25 cellular contexts compared by ENCODE assay signal in genomic region chr10:51288511-51288910, GRCh38.
"Had no signal": no experiment of that assay in that cellular context is flagged by ENCODE, and none has a peak within 500 bp of the region (broad histone marks: within the 10 kb centered on the region; RNA-seq: fewer than 3 reads in every experiment).

No MANE protein-coding gene starts in this region.

- FAIRE-seq: endothelial cell of umbilical vein, islet of Langerhans, keratinocyte had no signal

- H3K4me3 ChIP-seq: coronary artery, dorsolateral prefrontal cortex, esophagus muscularis mucosa, gastrocnemius medialis, heart right ventricle, left lung, lower lobe of right lung, mucosa of descending colon had no signal

- H3K9me3 ChIP-seq: esophagus muscularis mucosa, gastrocnemius medialis, left lung, lower lobe of right lung, mucosa of descending colon had no signal

- H3K36me3 ChIP-seq: esophagus muscularis mucosa, gastrocnemius medialis, heart right ventricle, left lung, lower lobe of right lung had no signal

- H3K4me3 Mint-ChIP-seq: mesothelial cell of epicardium; naive B cell; naive thymus-derived CD8-positive, alpha-beta T cell had no signal

- H3K4me1 Mint-ChIP-seq: naive B cell; naive thymus-derived CD8-positive, alpha-beta T cell had no signal

- H3K27me3 ChIP-seq: dorsolateral prefrontal cortex, esophagus muscularis mucosa, gastrocnemius medialis, heart right ventricle, left lung had no signal

- ATAC-seq: gastrocnemius medialis; heart right ventricle; left cardiac atrium; left lung; left ventricle myocardium superior; lower lobe of right lung; mucosa of descending colon; naive thymus-derived CD8-positive, alpha-beta T cell had no signal

- H3K27ac ChIP-seq: coronary artery, dorsolateral prefrontal cortex, esophagus muscularis mucosa, gastrocnemius medialis, heart right ventricle, left lung, lower lobe of right lung had no signal

- H3K27ac Mint-ChIP-seq: mesothelial cell of epicardium; naive B cell; naive thymus-derived CD8-positive, alpha-beta T cell had no signal

- H3K36me3 Mint-ChIP-seq: naive B cell; naive thymus-derived CD8-positive, alpha-beta T cell had no signal

- H3K4me1 ChIP-seq: esophagus muscularis mucosa, left lung, lower lobe of right lung had no signal

- DNase-seq: dermis blood vessel endothelial cell; dorsolateral prefrontal cortex; effector CD4-positive, alpha-beta T cell; effector memory CD4-positive, alpha-beta T cell; foreskin fibroblast; foreskin melanocyte; gastrocnemius medialis; glutamatergic neuron; head of caudate nucleus; heart right ventricle; hippocampal formation; left cardiac atrium; left lung; left ventricle myocardium superior; lower lobe of right lung; mesenchymal stem cell; mucosa of descending colon; naive B cell; naive thymus-derived CD8-positive, alpha-beta T cell had no signal
